1 cellular context compared by ENCODE assay signal in the genomic region with DNA sequence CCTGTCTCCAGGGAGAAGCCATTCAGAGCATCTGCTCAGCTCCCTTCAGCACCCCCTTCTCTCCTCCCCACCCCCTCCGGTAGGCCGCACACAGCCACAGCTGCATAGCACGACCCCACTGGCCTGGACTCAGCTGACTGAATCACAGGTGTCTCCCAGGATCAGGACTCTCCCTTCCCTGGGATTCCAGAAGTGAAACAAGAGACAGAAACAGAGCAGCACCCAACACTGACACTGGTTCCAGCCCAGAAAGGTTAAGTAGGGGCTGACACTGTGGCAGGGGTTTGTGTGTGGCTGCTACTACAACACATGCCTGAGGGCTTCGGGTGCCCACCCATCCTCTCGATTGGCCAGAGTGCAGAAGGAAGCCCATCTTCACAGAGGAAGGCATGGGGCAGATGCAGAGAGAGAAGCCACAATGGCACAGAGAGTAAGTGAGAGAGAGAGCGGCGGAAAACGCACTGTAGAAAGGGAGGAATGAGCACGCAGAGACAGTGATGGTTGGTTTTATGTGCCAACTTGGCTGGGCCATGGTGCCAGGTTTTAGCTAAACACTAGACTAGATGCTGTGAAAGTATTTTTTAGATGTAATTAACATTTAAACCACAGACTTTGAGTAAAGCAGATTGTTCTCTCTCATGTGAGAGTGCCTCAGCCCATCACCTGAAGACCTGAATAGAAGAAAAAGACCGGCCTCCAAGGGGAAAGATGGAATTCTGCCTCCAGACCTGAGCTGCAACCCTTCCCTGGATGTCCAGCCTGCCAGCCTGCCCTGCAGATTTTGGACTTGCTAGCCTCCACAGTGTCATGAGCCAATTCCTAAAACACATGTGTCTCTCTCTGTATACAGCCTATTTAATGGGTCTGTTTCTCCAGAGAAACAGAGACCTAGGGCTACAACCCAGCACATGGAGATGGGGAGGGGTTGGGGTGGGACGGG.
TF ChIP-seq lines count a peak whose summit lies in the region.

No MANE protein-coding gene starts in this region.

TF ChIP-seq in HepG2, 621 proteins besides CTCF, POLR2A, EP300 and RAD21 (continued from another document):
- TF ChIP-seq, protein P1, sequence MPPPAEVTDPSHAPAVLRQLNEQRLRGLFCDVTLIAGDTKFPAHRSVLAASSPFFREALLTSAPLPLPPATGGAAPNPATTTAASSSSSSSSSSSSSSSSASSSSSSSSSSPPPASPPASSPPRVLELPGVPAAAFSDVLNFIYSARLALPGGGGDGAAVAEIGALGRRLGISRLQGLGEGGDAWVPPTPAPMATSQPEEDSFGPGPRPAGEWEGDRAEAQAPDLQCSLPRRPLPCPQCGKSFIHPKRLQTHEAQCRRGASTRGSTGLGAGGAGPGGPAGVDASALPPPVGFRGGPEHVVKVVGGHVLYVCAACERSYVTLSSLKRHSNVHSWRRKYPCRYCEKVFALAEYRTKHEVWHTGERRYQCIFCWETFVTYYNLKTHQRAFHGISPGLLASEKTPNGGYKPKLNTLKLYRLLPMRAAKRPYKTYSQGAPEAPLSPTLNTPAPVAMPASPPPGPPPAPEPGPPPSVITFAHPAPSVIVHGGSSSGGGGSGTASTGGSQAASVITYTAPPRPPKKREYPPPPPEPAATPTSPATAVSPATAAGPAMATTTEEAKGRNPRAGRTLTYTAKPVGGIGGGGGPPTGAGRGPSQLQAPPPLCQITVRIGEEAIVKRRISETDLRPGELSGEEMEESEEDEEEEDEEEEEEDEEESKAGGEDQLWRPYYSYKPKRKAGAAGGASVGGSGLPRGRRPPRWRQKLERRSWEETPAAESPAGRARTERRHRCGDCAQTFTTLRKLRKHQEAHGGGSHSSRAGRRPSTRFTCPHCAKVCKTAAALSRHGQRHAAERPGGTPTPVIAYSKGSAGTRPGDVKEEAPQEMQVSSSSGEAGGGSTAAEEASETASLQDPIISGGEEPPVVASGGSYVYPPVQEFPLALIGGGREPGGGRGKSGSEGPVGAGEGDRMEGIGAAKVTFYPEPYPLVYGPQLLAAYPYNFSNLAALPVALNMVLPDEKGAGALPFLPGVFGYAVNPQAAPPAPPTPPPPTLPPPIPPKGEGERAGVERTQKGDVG (CRISPR knock-in tag; IDR thresholded peaks at IDR 0.05; ENCODE audit: borderline replicate concordance): no peak
- TF ChIP-seq PPARG (CRISPR knock-in tag; conservative IDR thresholded peaks at IDR 0.05): no peak
- no peak for TF ChIP-seq GMEB2 (CRISPR knock-in tag; IDR thresholded peaks at IDR 0.05; ENCODE audit: low read depth)
- TF ChIP-seq REPIN1 (CRISPR knock-in tag; IDR thresholded peaks at IDR 0.05; ENCODE audit: borderline replicate concordance, low read depth): no peak
- TF ChIP-seq, protein P2, sequence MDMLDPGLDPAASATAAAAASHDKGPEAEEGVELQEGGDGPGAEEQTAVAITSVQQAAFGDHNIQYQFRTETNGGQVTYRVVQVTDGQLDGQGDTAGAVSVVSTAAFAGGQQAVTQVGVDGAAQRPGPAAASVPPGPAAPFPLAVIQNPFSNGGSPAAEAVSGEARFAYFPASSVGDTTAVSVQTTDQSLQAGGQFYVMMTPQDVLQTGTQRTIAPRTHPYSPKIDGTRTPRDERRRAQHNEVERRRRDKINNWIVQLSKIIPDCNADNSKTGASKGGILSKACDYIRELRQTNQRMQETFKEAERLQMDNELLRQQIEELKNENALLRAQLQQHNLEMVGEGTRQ (IDR thresholded peaks at IDR 0.05; ENCODE audit: low read depth, low read length): no peak
- TF ChIP-seq, protein P2 (CRISPR knock-in tag; IDR thresholded peaks at IDR 0.05; ENCODE audit: borderline replicate concordance): no peak
- TF ChIP-seq TEAD2 (CRISPR knock-in tag; IDR thresholded peaks at IDR 0.05): no peak
- TF ChIP-seq GATAD2A (CRISPR knock-in tag; IDR thresholded peaks at IDR 0.05): no peak
- no peak for TF ChIP-seq NCOA1 (CRISPR knock-in tag; IDR thresholded peaks at IDR 0.05)
- no peak for TF ChIP-seq NPAS2 (CRISPR knock-in tag; IDR thresholded peaks at IDR 0.05; ENCODE audit: borderline replicate concordance)
- TF ChIP-seq SP2 (CRISPR knock-in tag; IDR thresholded peaks at IDR 0.05): no peak
